ENCODE assay signal across 19 cellular contexts in genomic region chr15:57321485-57321884, GRCh38. TPM values are rescaled to one million over a fixed set of nuclear protein-coding genes. Genes with fewer than 3 reads are reported as not detected.
"Had no signal": no experiment of that assay in that cellular context is flagged by ENCODE, and none has a peak within 500 bp of the region (broad histone marks: within the 10 kb centered on the region; RNA-seq: fewer than 3 reads in every experiment).

No MANE protein-coding gene starts in this region.

- H3K4me1 ChIP-seq: body of pancreas, gastrocnemius medialis, right lobe of liver had no signal

- H3K36me3 Mint-ChIP-seq: immature natural killer cell, neural progenitor cell, type B pancreatic cell had no signal

- DNase-seq: activated CD4-positive, alpha-beta T cell treated with anti-CD3 and anti-CD28 coated beads, Interleukin-2, amount 50 U/mL, for 48 hours; activated naive CD4-positive, alpha-beta T cell treated with anti-CD3 and anti-CD28 coated beads for 36 hours; activated T-cell treated with anti-CD3 and anti-CD28 coated beads, Interleukin-2, amount 50 U/mL, for 1 hour; body of pancreas; immature natural killer cell; left ventricle myocardium inferior; mammary epithelial cell; ovary; small intestine; stimulated activated CD4-positive, alpha-beta T cell treated with anti-CD3 and anti-CD28 coated beads, Interleukin-4, amount 100 ng/mL, for 1 hour; stomach had no signal

- H3K27ac ChIP-seq: body of pancreas, gastrocnemius medialis, neural progenitor cell, ovary, right lobe of liver, stomach had no signal

- H3K27me3 Mint-ChIP-seq: type B pancreatic cell had no signal

- H3K27me3 ChIP-seq: body of pancreas, gastrocnemius medialis, heart left ventricle, neural progenitor cell, ovary, right lobe of liver, stomach had no signal

- H3K9me3 ChIP-seq: body of pancreas, gastrocnemius medialis, heart left ventricle, left ventricle myocardium inferior, ovary, right lobe of liver, stomach had no signal

- H3K36me3 ChIP-seq: gastrocnemius medialis, heart left ventricle, left ventricle myocardium inferior, neural progenitor cell, ovary, right lobe of liver, stomach had no signal

- H3K27ac Mint-ChIP-seq: activated naive CD4-positive, alpha-beta T cell treated with anti-CD3 and anti-CD28 coated beads for 36 hours; activated T-helper 2 cell treated with anti-CD3 and anti-CD28 coated beads, Interferon-gamma antibody, Interleukin-2, Interleukin-4, amounts not matched to agents 10 μg/mL and 5 μg/mL and 100 μg/mL, durations not matched to agents 14 hours and 24 hours and 36 hours; immature natural killer cell; type B pancreatic cell had no signal

- H3K4me3 Mint-ChIP-seq: activated naive CD4-positive, alpha-beta T cell treated with anti-CD3 and anti-CD28 coated beads for 36 hours; immature natural killer cell; neural progenitor cell; type B pancreatic cell had no signal

- H3K4me1 Mint-ChIP-seq: immature natural killer cell had no signal

- ATAC-seq: esophagus mucosa, right lobe of liver had no signal

- H3K4me3 ChIP-seq: body of pancreas, gastrocnemius medialis, heart left ventricle, left ventricle myocardium inferior, neural progenitor cell, ovary, right lobe of liver, stomach had no signal

- H3K9me3 Mint-ChIP-seq: activated naive CD4-positive, alpha-beta T cell treated with anti-CD3 and anti-CD28 coated beads for 36 hours; activated T-helper 2 cell treated with anti-CD3 and anti-CD28 coated beads, Interferon-gamma antibody, Interleukin-2, Interleukin-4, amounts not matched to agents 10 μg/mL and 5 μg/mL and 100 μg/mL, durations not matched to agents 14 hours and 24 hours and 36 hours; immature natural killer cell; type B pancreatic cell had no signal

RNA-seq across cellular contexts. Expression of gene CGNL1, which starts 54.8 kb away (rescaled TPM):
- total RNA-seq: activated naive CD4-positive, alpha-beta T cell treated with anti-CD3 and anti-CD28 coated beads for 36 hours; activated T-helper 2 cell treated with anti-CD3 and anti-CD28 coated beads, Interferon-gamma antibody, Interleukin-2, Interleukin-4, amounts not matched to agents 10 μg/mL and 5 μg/mL and 100 μg/mL, durations not matched to agents 14 hours and 24 hours and 36 hours; T-helper 1 cell treated with Interleukin-12 subunit alpha and Interleukin-12 subunit beta and Interleukin-4 antibody, amounts not matched to agents 30 ng/mL and 1 ng/mL, for 36 hours had no signal
